Comparison of ENCODE assay signal across 16 cellular contexts in the genomic region with DNA sequence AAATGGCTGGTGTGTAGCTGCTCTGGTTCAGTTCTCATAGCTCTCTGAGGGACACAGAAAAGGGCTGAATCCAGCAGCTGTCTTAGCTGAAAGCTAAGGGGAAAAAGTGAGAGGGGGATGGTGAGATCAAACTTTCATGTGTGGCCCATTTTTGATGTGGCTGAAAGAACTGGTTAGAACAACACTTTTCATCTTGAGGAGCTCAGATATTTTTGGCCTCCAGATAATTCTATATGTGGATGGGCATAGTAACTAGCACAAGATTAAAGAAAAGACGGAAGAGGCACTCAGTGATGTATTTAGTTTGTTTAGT.
DNase-seq lines count a peak whose midpoint lies in the region; ATAC-seq and TF ChIP-seq lines count a peak whose summit lies in the region.
"Had no signal": no experiment of that assay in that cellular context is flagged by ENCODE, and none has a peak within 500 bp of the region (broad histone marks: within the 10 kb centered on the region; RNA-seq: fewer than 3 reads in every experiment).

No MANE protein-coding gene starts in this region.

- H3K27ac Mint-ChIP-seq in T-helper 17 cell = no peak overlapping the region

- H3K4me3 ChIP-seq in BLaER1 = 0 out of 2 replicates have a peak overlapping the region, but pooled peaks have one; percentile 1
- H3K4me3 ChIP-seq in DND-41 (ENCODE audit: low read depth in 1 of 2, low read length in 2 of 2) = no peak overlapping the region
- H3K4me3 ChIP-seq: gastroesophageal sphincter, lung, SJCRH30, transverse colon had no signal

- no peaks in the 10 kb centered on the region for H4K20me1 ChIP-seq in BLaER1
- no peaks in the 10 kb centered on the region for H4K20me1 ChIP-seq in DND-41 (ENCODE audit: insufficient read depth, low read length)

- H3K36me3 ChIP-seq in BLaER1 = no peaks in the 10 kb centered on the region
- no peaks in the 10 kb centered on the region for H3K36me3 ChIP-seq in DND-41 (ENCODE audit: insufficient read depth, low read length)
- H3K36me3 ChIP-seq: gastroesophageal sphincter, SJCRH30, transverse colon had no signal

- DNase-seq in DND-41 = peak; percentile 39
- no peak for DNase-seq in T-helper 17 cell
- peak; percentile 6 for DNase-seq in myocyte (ENCODE audit: low read depth)
- no peak for DNase-seq in SHP77 treated with DMSO at 0.1 percent for 48 hours (lab: John Stamatoyannopoulos, UW)
- no peak for DNase-seq in NCI-H2081 (lab: John Stamatoyannopoulos, UW)
- DNase-seq: amniotic stem cell, NCI-H1105, retina, transverse colon had no signal

- ATAC-seq in DND-41 (ENCODE audit: insufficient read depth, low read depth) = peak; percentile 82
- peak; percentile 54 for ATAC-seq in T-helper 17 cell
- ATAC-seq in GM19328 (IDR thresholded peaks at IDR 0.05; ENCODE audit: unreplicated experiment) = no peak
- ATAC-seq: gastroesophageal sphincter, HCT116 had no signal

- H3K27me3 ChIP-seq in BLaER1 (no peaks in the 10 kb centered on the region), DND-41 (ENCODE audit: insufficient read depth, low read length, poor library complexity) (peaks cover 4% of the 10 kb centered on the region)
- H3K27me3 ChIP-seq: gastroesophageal sphincter, SJCRH30, transverse colon had no signal

- TF ChIP-seq CTCF in DND-41 (IDR thresholded peaks at IDR 0.05; ENCODE audit: borderline replicate concordance, extremely low read depth, low read length, poor library complexity, severe bottlenecking) = no peak

- peak overlapping the region; percentile 53 for H3K4me3 Mint-ChIP-seq in T-helper 17 cell
- H3K4me3 Mint-ChIP-seq: neural crest cell had no signal

- H3K4me1 Mint-ChIP-seq in T-helper 17 cell = peaks cover 21% of the 10 kb centered on the region

- H3K27ac ChIP-seq in BLaER1 (peak overlapping the region; percentile 23; the same call in 1 of the 2 replicates), DND-41 (ENCODE audit: low read length) (no peak overlapping the region)
- H3K27ac ChIP-seq: gastroesophageal sphincter, SJCRH30, transverse colon had no signal

- H3K4me2 ChIP-seq in BLaER1 = peak overlapping the region; percentile 70
- H3K4me2 ChIP-seq in DND-41 (ENCODE audit: insufficient read depth, low read length) = no peak overlapping the region

- peak overlapping the region; percentile 25; the same call in 1 of the 2 replicates for H3K9ac ChIP-seq in BLaER1
- H3K9ac ChIP-seq in DND-41 (ENCODE audit: low read depth, low read length) = no peak overlapping the region

- no peaks in the 10 kb centered on the region for H3K79me2 ChIP-seq in DND-41 (ENCODE audit: insufficient read depth, low read length)

- no peak overlapping the region for H2AFZ ChIP-seq in DND-41 (ENCODE audit: low read depth, low read length)

- peaks cover 5% of the 10 kb centered on the region for H3K27me3 Mint-ChIP-seq in T-helper 17 cell

- H3K9me3 ChIP-seq in BLaER1 (no peaks in the 10 kb centered on the region), DND-41 (ENCODE audit: insufficient read depth, low read length, severe bottlenecking) (no peaks in the 10 kb centered on the region), T-helper 17 cell (ENCODE audit: control insufficient read depth, low read length, poor library complexity, severe bottlenecking) (no peaks in the 10 kb centered on the region)
- H3K9me3 ChIP-seq: gastroesophageal sphincter, SJCRH30, transverse colon had no signal

- no peaks in the 10 kb centered on the region for H3K36me3 Mint-ChIP-seq in T-helper 17 cell (ENCODE audit: low read depth)

- H3K4me1 ChIP-seq in BLaER1 = peaks cover 67% of the 10 kb centered on the region
- H3K4me1 ChIP-seq in DND-41 (ENCODE audit: insufficient read depth, low read length) = no peaks in the 10 kb centered on the region; the same call in 1 of the 2 replicates
- H3K4me1 ChIP-seq: gastroesophageal sphincter had no signal

Comparison
In these comparisons a context has a peak if more than half of its experiments do, and no peak if none do; other contexts are left out.
1. DNase-seq: peak in DND-41 (single experiment) and myocyte (single experiment); none in T-helper 17 cell (0 of 3), SHP77 treated with DMSO at 0.1 percent for 48 hours (single experiment) and NCI-H2081 (0 of 2).